In the genomic region with DNA sequence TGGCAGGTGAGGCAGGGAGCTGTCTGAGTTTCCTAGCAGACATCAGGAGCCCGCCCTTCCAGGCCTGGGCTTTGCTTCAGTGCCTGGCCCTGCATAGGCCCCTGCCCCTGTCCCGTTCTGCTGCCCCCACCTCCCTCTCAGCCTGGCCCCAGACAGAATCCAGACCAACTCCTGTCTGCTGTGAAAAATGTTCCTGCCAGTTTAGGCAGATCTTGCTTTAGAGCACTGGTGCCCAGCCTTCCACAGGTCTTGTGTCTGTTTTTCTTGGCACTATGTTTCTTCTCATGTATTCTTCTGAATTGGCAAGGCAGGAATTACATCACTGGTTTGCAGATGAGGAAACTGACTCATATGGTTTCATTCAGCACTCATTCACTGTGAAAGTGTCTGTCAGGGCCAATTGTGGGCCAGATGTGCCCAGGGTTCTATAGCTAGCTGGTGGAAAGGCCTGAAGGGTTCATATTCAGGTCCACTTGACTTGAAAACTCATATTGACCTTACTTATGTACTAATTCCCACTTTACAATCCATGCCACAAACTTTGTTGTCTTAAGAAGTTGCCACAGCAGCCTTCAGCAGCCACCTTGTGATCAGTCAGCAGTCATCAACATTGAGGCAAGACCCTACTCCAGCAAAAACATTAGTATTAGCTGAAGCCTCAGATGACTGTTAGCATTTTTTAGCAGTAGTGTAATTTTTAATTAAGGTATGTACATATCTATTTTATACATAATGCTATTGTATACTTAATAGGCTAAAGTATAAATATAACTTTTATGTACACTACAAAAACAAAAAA, we compare ENCODE assay signal across 9 cellular contexts. TPM values are rescaled to one million over a fixed set of nuclear protein-coding genes. Genes with fewer than 3 reads are reported as not detected.
DNase-seq lines count a peak whose midpoint lies in the region; ATAC-seq and TF ChIP-seq lines count a peak whose summit lies in the region.
"Had no signal": no experiment of that assay in that cellular context is flagged by ENCODE, and none has a peak within 500 bp of the region (broad histone marks: within the 10 kb centered on the region; RNA-seq: fewer than 3 reads in every experiment).

No MANE protein-coding gene starts in this region.

- ATAC-seq in right cardiac atrium (peak; percentile 55 to 91), GM19324 (IDR thresholded peaks at IDR 0.05; ENCODE audit: low FRiP score, unreplicated experiment) (no peak), HG03025 (IDR thresholded peaks at IDR 0.05; ENCODE audit: low FRiP score, unreplicated experiment) (no peak)

- H3K4me3 ChIP-seq in MG63: no peak overlapping the region
- H3K4me3 ChIP-seq in astrocyte of the cerebellum (ENCODE audit: low read depth, low read length): no peak overlapping the region
- no peak overlapping the region for H3K4me3 ChIP-seq in right cardiac atrium (ENCODE audit: low read length)

- no peak for TF ChIP-seq CTCF in astrocyte of the cerebellum (IDR thresholded peaks at IDR 0.05; ENCODE audit: low read depth, low read length, missing control alignments)

- 52% methylated on average over 2 of the region's 2 CpGs for WGBS in right cardiac atrium

- H3K4me1 ChIP-seq in right cardiac atrium (ENCODE audit: control insufficient read depth, insufficient read depth, low read length): no peaks in the 10 kb centered on the region

- DNase-seq in Caki2 (ENCODE audit: low read depth): peak; percentile 89
- DNase-seq in MG63: peak; percentile 66
- DNase-seq in astrocyte of the cerebellum (ENCODE audit: low read depth): peak; percentile 22
- DNase-seq in right cardiac atrium: peak in 1 of 3 donors; percentile 30
- DNase-seq in NCI-H1105 treated with DMSO at 0.1 percent for 48 hours (lab: John Stamatoyannopoulos, UW): no peak
- no peak for DNase-seq in amygdala (lab: John Stamatoyannopoulos, UW)
- DNase-seq: NCI-H1417 had no signal

- H3K27me3 ChIP-seq in MG63 (no peaks in the 10 kb centered on the region), right cardiac atrium (ENCODE audit: control insufficient read depth, insufficient read depth) (no peaks in the 10 kb centered on the region)

- H3K36me3 ChIP-seq in MG63: no peaks in the 10 kb centered on the region

- no peak overlapping the region for H3K27ac ChIP-seq in right cardiac atrium (ENCODE audit: low read length)

- in situ Hi-C loops in Caki2 (cut with HindIII; ENCODE audit: low pct_unique_long_range_greater_than_20kb, low sequenced_read_pairs): no loop called here
- in situ Hi-C loops in astrocyte of the cerebellum (cut with HindIII; ENCODE audit: low sequenced_read_pairs): no loop called here

- H3K9me3 ChIP-seq in MG63 (no peaks in the 10 kb centered on the region), right cardiac atrium (ENCODE audit: control insufficient read depth, low read length) (no peaks in the 10 kb centered on the region)

- intact Hi-C loops in right cardiac atrium (cut with DNase I): no loop called here

RNA-seq across cellular contexts. Expression of a gene that starts 40.5 kb away (rescaled TPM):
- 50.6 and 59.2 TPM in 2 replicates for total RNA-seq in Caki2 (2014; rRNA removed; shearing (Covaris generic); ENCODE audit: low replicate concordance)
- total RNA-seq in MG63 (2014; rRNA removed; shearing (Covaris generic); ENCODE audit: low replicate concordance): 8.0 and 12.9 TPM in 2 replicates
- 10 to 100 TPM; 26.8 to 50.5 (median 46.6) TPM for total RNA-seq in right cardiac atrium
- 46.7 TPM for polyA plus RNA-seq in right cardiac atrium

Comparison
In these comparisons a context has a peak if more than half of its experiments do, and no peak if none do; other contexts are left out.
1. DNase-seq: peak in Caki2 (single experiment), MG63 (single experiment) and astrocyte of the cerebellum (single experiment); none in NCI-H1105 treated with DMSO at 0.1 percent for 48 hours (single experiment) and amygdala (0 of 56).
2. ATAC-seq: peak in right cardiac atrium (2 of 2); none in GM19324 (single experiment) and HG03025 (single experiment).